In genomic region chr1:8428441-8428840, GRCh38 we compare ENCODE assay signal across 14 cellular contexts.
A peak's percentile ranks its signal among the peaks of the same experiment; 100 is the strongest.
DNase-seq lines count a peak whose midpoint lies in the region; ATAC-seq and TF ChIP-seq lines count a peak whose summit lies in the region.
"Had no signal": no experiment of that assay in that cellular context is flagged by ENCODE, and none has a peak within 500 bp of the region (broad histone marks: within the 10 kb centered on the region; RNA-seq: fewer than 3 reads in every experiment).

No MANE protein-coding gene starts in this region.

- no peak overlapping the region for H3K4me3 ChIP-seq in lower lobe of right lung

- peaks cover 50 to 76% (median 51%) of the 10 kb centered on the region in 3 donors for H3K4me1 Mint-ChIP-seq in IgD-negative memory B cell
- peaks cover 71% of the 10 kb centered on the region for H3K4me1 Mint-ChIP-seq in T-helper 17 cell
- peaks cover 51% of the 10 kb centered on the region for H3K4me1 Mint-ChIP-seq in glutamatergic neuron (ENCODE audit: low read depth, unreplicated experiment)
- peaks cover 72% of the 10 kb centered on the region for H3K4me1 Mint-ChIP-seq in activated CD8-positive, alpha-beta memory T cell treated with anti-CD3 and anti-CD28 coated beads, Interleukin-2, amount 10 ng/mL, durations not matched to agents 7 days and 5 days

- H3K27ac ChIP-seq in lower lobe of right lung (peak overlapping the region; percentile 31), substantia nigra (ENCODE audit: low read depth, low read length, poor library complexity, severe bottlenecking) (peak overlapping the region; percentile 59)

- H3K4me3 Mint-ChIP-seq in IgD-negative memory B cell (peak overlapping the region in 2 of 4 donors; percentile 72 to 81), T-helper 17 cell (no peak overlapping the region), glutamatergic neuron (ENCODE audit: unreplicated experiment) (no peak overlapping the region)
- no peak overlapping the region for H3K4me3 Mint-ChIP-seq in activated CD8-positive, alpha-beta memory T cell treated with anti-CD3 and anti-CD28 coated beads, Interleukin-2, amount 10 ng/mL, durations not matched to agents 7 days and 5 days

- intact Hi-C loops in lower lobe of right lung (cut with DNase I) = no loop called here

- no peaks in the 10 kb centered on the region for H3K36me3 ChIP-seq in lower lobe of right lung

- CTCF ChIA-PET in activated CD8-positive, alpha-beta memory T cell treated with anti-CD3 and anti-CD28 coated beads, Interleukin-2, amount 10 ng/mL, durations not matched to agents 7 days and 5 days (lab: Charles Lee) = interaction anchor here (0.5 to 0.7 kb wide), 2 partner anchors 14 to 81 kb away, joined by 3 to 7 read pairs; no protein-coding TSS in a partner anchor

- H3K4me1 ChIP-seq in lower lobe of right lung = peaks cover 41% of the 10 kb centered on the region

- H3K27me3 Mint-ChIP-seq in IgD-negative memory B cell = no peaks in the 10 kb centered on the region
- H3K27me3 Mint-ChIP-seq in T-helper 17 cell = no peaks in the 10 kb centered on the region
- peaks cover 7% of the 10 kb centered on the region for H3K27me3 Mint-ChIP-seq in glutamatergic neuron (ENCODE audit: unreplicated experiment)
- H3K27me3 Mint-ChIP-seq in activated CD8-positive, alpha-beta memory T cell treated with anti-CD3 and anti-CD28 coated beads, Interleukin-2, amount 10 ng/mL, durations not matched to agents 7 days and 5 days = peaks cover 14% of the 10 kb centered on the region

- no peak for ATAC-seq in T-helper 17 cell
- ATAC-seq in lower lobe of right lung = no peak
- ATAC-seq in activated CD8-positive, alpha-beta memory T cell treated with anti-CD3 and anti-CD28 coated beads, Interleukin-2, amount 10 ng/mL, durations not matched to agents 7 days and 5 days = no peak

- no peaks in the 10 kb centered on the region for H3K36me3 Mint-ChIP-seq in IgD-negative memory B cell
- peaks cover 4% of the 10 kb centered on the region for H3K36me3 Mint-ChIP-seq in T-helper 17 cell (ENCODE audit: low read depth)
- H3K36me3 Mint-ChIP-seq in glutamatergic neuron (ENCODE audit: unreplicated experiment) = no peaks in the 10 kb centered on the region
- peaks cover 12% of the 10 kb centered on the region for H3K36me3 Mint-ChIP-seq in activated CD8-positive, alpha-beta memory T cell treated with anti-CD3 and anti-CD28 coated beads, Interleukin-2, amount 10 ng/mL, durations not matched to agents 7 days and 5 days

- no peaks in the 10 kb centered on the region for H3K9me3 ChIP-seq in T-helper 17 cell (ENCODE audit: control insufficient read depth, low read length, poor library complexity, severe bottlenecking)
- H3K9me3 ChIP-seq in lower lobe of right lung = no peaks in the 10 kb centered on the region

- DNase-seq in T-helper 17 cell = no peak
- no peak for DNase-seq in lower lobe of right lung
- DNase-seq in substantia nigra (lab: John Stamatoyannopoulos, UW) = no peak
- no peak for DNase-seq in AML-193 (lab: John Stamatoyannopoulos, UW)
- no peak for DNase-seq in DMS79 treated with DMSO at 0.1 percent for 48 hours (lab: John Stamatoyannopoulos, UW)
- DNase-seq in glutamatergic neuron = no peak
- DNase-seq in activated CD8-positive, alpha-beta memory T cell treated with anti-CD3 and anti-CD28 coated beads, Interleukin-2, amount 10 ng/mL, durations not matched to agents 7 days and 5 days = no peak
- DNase-seq: activated T-cell treated with anti-CD3 and anti-CD28 coated beads, Interleukin-2, amount 50 U/mL, for 48 hours; effector CD4-positive, alpha-beta T cell; GDM1; KBM-7; mesenchymal stem cell; NCI-H1105 treated with DMSO at 0.1 percent for 48 hours had no signal

- TF ChIP-seq CTCF in lower lobe of right lung (IDR thresholded peaks at IDR 0.05) = no peak
- no peak for TF ChIP-seq CTCF in glutamatergic neuron (IDR thresholded peaks at IDR 0.05; ENCODE audit: partially characterized antibody, unreplicated experiment)

- H3K27ac Mint-ChIP-seq in IgD-negative memory B cell (peak overlapping the region; percentile 83 to 97 (median 93)), T-helper 17 cell (peak overlapping the region; percentile 97), glutamatergic neuron (ENCODE audit: unreplicated experiment) (no peak overlapping the region)
- H3K27ac Mint-ChIP-seq in activated CD8-positive, alpha-beta memory T cell treated with anti-CD3 and anti-CD28 coated beads, Interleukin-2, amount 10 ng/mL, durations not matched to agents 7 days and 5 days = no peak overlapping the region

- no peaks in the 10 kb centered on the region for H3K27me3 ChIP-seq in lower lobe of right lung (ENCODE audit: low read depth)

- H3K9me3 Mint-ChIP-seq in IgD-negative memory B cell (no peaks in the 10 kb centered on the region), glutamatergic neuron (ENCODE audit: unreplicated experiment) (peaks cover 19% of the 10 kb centered on the region)
- H3K9me3 Mint-ChIP-seq in activated CD8-positive, alpha-beta memory T cell treated with anti-CD3 and anti-CD28 coated beads, Interleukin-2, amount 10 ng/mL, durations not matched to agents 7 days and 5 days (ENCODE audit: low read depth) = no peaks in the 10 kb centered on the region

Comparison
In these comparisons a context has a peak if more than half of its experiments do, and no peak if none do; other contexts are left out.
1. H3K27ac Mint-ChIP-seq: peak in IgD-negative memory B cell (3 of 3) and T-helper 17 cell (single experiment); none in glutamatergic neuron (single experiment) and activated CD8-positive, alpha-beta memory T cell treated with anti-CD3 and anti-CD28 coated beads, Interleukin-2, amount 10 ng/mL, durations not matched to agents 7 days and 5 days (single experiment).